In genomic region chr20:49284818-49285217, GRCh38 we compare ENCODE assay signal across 12 cellular contexts. TPM values are rescaled to one million over a fixed set of nuclear protein-coding genes. Genes with fewer than 3 reads are reported as not detected.
DNase-seq lines count a peak whose midpoint lies in the region; ATAC-seq and TF ChIP-seq lines count a peak whose summit lies in the region.
"Had no signal": no experiment of that assay in that cellular context is flagged by ENCODE, and none has a peak within 500 bp of the region (broad histone marks: within the 10 kb centered on the region; RNA-seq: fewer than 3 reads in every experiment).

No MANE protein-coding gene starts in this region.

- peaks cover 72% of the 10 kb centered on the region for H3K4me1 ChIP-seq in OCI-LY7 (ENCODE audit: insufficient read depth, low read length, poor library complexity, severe bottlenecking)

- no peaks in the 10 kb centered on the region for H3K9me2 ChIP-seq in OCI-LY7 (ENCODE audit: insufficient read depth, low read length)

- TF ChIP-seq CTCF in OCI-LY7 (conservative IDR thresholded peaks at IDR 0.05; ENCODE audit: low read length) (no peak), chondrocyte (IDR thresholded peaks at IDR 0.05) (no peak)

- H3K36me3 ChIP-seq in OCI-LY7 (ENCODE audit: insufficient read depth, low read length): peaks cover 100% of the 10 kb centered on the region

- H3K27me3 Mint-ChIP-seq in activated T-cell treated with anti-CD3 and anti-CD28 coated beads, Interleukin-2, amount 50 U/mL, for 4 hours (ENCODE audit: low read depth): no peaks in the 10 kb centered on the region
- no peaks in the 10 kb centered on the region for H3K27me3 Mint-ChIP-seq in chondrocyte (ENCODE audit: low read depth)

- CTCF ChIA-PET in OCI-LY7 (lab: Charles Lee; ENCODE audit: unreplicated experiment): no interaction called here

- peak overlapping the region; percentile 99 for H3K4me3 Mint-ChIP-seq in activated T-cell treated with anti-CD3 and anti-CD28 coated beads, Interleukin-2, amount 50 U/mL, for 4 hours
- H3K4me3 Mint-ChIP-seq in chondrocyte (ENCODE audit: unreplicated experiment): peak overlapping the region; percentile 99
- H3K4me3 Mint-ChIP-seq in stimulated activated effector memory CD8-positive, alpha-beta T cell treated with anti-CD3 and anti-CD28 coated beads, Interleukin-12 subunit alpha, Interleukin-12 subunit beta, amount 100 ng/mL, for 72 hours: peak overlapping the region; percentile 97

- peak overlapping the region; percentile 89 for H3K27ac Mint-ChIP-seq in chondrocyte (ENCODE audit: unreplicated experiment)
- H3K27ac Mint-ChIP-seq in stimulated activated effector memory CD8-positive, alpha-beta T cell treated with anti-CD3 and anti-CD28 coated beads, Interleukin-12 subunit alpha, Interleukin-12 subunit beta, amount 100 ng/mL, for 72 hours: peak overlapping the region; percentile 100

- peaks cover 86% of the 10 kb centered on the region for H4K20me1 ChIP-seq in OCI-LY7 (ENCODE audit: insufficient read depth, low read length)

- H3K4me1 Mint-ChIP-seq in activated T-cell treated with anti-CD3 and anti-CD28 coated beads, Interleukin-2, amount 50 U/mL, for 4 hours (ENCODE audit: low read depth): peaks cover 70% of the 10 kb centered on the region
- peaks cover 93% of the 10 kb centered on the region for H3K4me1 Mint-ChIP-seq in chondrocyte (ENCODE audit: low read depth)
- H3K4me1 Mint-ChIP-seq in stimulated activated effector memory CD8-positive, alpha-beta T cell treated with anti-CD3 and anti-CD28 coated beads, Interleukin-12 subunit alpha, Interleukin-12 subunit beta, amount 100 ng/mL, for 72 hours: peaks cover 86% of the 10 kb centered on the region

- no peak for ATAC-seq in activated T-cell treated with anti-CD3 and anti-CD28 coated beads, Interleukin-2, amount 50 U/mL, for 4 hours
- no peak for ATAC-seq in stimulated activated effector memory CD8-positive, alpha-beta T cell treated with anti-CD3 and anti-CD28 coated beads, Interleukin-12 subunit alpha, Interleukin-12 subunit beta, amount 100 ng/mL, for 72 hours
- no peak for ATAC-seq in HG03342 (IDR thresholded peaks at IDR 0.05; ENCODE audit: unreplicated experiment)
- ATAC-seq: gastrocnemius medialis had no signal

- POLR2A ChIA-PET in OCI-LY7 (lab: Charles Lee): no interaction called here

- H3K9me3 Mint-ChIP-seq in activated T-cell treated with anti-CD3 and anti-CD28 coated beads, Interleukin-2, amount 50 U/mL, for 4 hours: peaks cover 41% of the 10 kb centered on the region
- peaks cover 2% of the 10 kb centered on the region for H3K9me3 Mint-ChIP-seq in chondrocyte (ENCODE audit: low read depth)
- H3K9me3 Mint-ChIP-seq in stimulated activated effector memory CD8-positive, alpha-beta T cell treated with anti-CD3 and anti-CD28 coated beads, Interleukin-12 subunit alpha, Interleukin-12 subunit beta, amount 100 ng/mL, for 72 hours: peaks cover 13% of the 10 kb centered on the region

- H3K4me3 ChIP-seq in OCI-LY7 (ENCODE audit: low read depth, low read length, poor library complexity, severe bottlenecking): peak overlapping the region; percentile 46
- H3K4me3 ChIP-seq: colonic mucosa, gastrocnemius medialis had no signal

- peaks cover 89% of the 10 kb centered on the region for H3K79me2 ChIP-seq in OCI-LY7 (ENCODE audit: insufficient read depth, low read depth, low read length)

- no peak overlapping the region for H2AFZ ChIP-seq in OCI-LY7 (ENCODE audit: low read length)

- peaks cover 95% of the 10 kb centered on the region for H3K36me3 Mint-ChIP-seq in activated T-cell treated with anti-CD3 and anti-CD28 coated beads, Interleukin-2, amount 50 U/mL, for 4 hours (ENCODE audit: insufficient read depth)
- H3K36me3 Mint-ChIP-seq in chondrocyte (ENCODE audit: low read depth): peaks cover 90% of the 10 kb centered on the region
- H3K36me3 Mint-ChIP-seq in stimulated activated effector memory CD8-positive, alpha-beta T cell treated with anti-CD3 and anti-CD28 coated beads, Interleukin-12 subunit alpha, Interleukin-12 subunit beta, amount 100 ng/mL, for 72 hours: peaks cover 100% of the 10 kb centered on the region

- no TSS peak for BruUV-seq in OCI-LY7 (replicated peaks; lab: Mats Ljungman, UMichigan)

- H3K4me2 ChIP-seq in OCI-LY7 (ENCODE audit: low read length): peak overlapping the region; percentile 95

- DNase-seq in activated T-cell treated with anti-CD3 and anti-CD28 coated beads, Interleukin-2, amount 50 U/mL, for 4 hours: no peak
- DNase-seq in activated T-cell treated with anti-CD3 and anti-CD28 coated beads, Interleukin-2, amount 50 U/mL, for 48 hours: no peak
- DNase-seq in OCI-LY7 (ENCODE audit: low spot score) (no peak), chondrocyte (ENCODE audit: low spot score) (no peak), head of caudate nucleus (no peak), NCI-H2227 (lab: John Stamatoyannopoulos, UW; ENCODE audit: unreplicated experiment) (no peak)
- DNase-seq in stimulated activated effector memory CD8-positive, alpha-beta T cell treated with anti-CD3 and anti-CD28 coated beads, Interleukin-12 subunit alpha, Interleukin-12 subunit beta, amount 100 ng/mL, for 72 hours (ENCODE audit: low spot score in 2 of 2): no peak
- DNase-seq: colonic mucosa, gastrocnemius medialis, KG1, NCI-H446 had no signal

- no peak overlapping the region for H3K27ac ChIP-seq in OCI-LY7 (ENCODE audit: low read depth, low read length, poor library complexity, severe bottlenecking)
- H3K27ac ChIP-seq: colonic mucosa, gastrocnemius medialis had no signal

- intact Hi-C loops in OCI-LY7 (cut with micrococcal nuclease; ENCODE audit: unreplicated experiment): no loop called here
- intact Hi-C loops in head of caudate nucleus (cut with DNase I): no loop called here

- H3K9me3 ChIP-seq in OCI-LY7 (ENCODE audit: low read length): no peaks in the 10 kb centered on the region; the same call in 1 of the 2 replicates
- H3K9me3 ChIP-seq: colonic mucosa had no signal

RNA-seq across cellular contexts. Expression of gene ZNFX1, which starts 7.0 kb away (rescaled TPM):
- 10 to 100 TPM; 52.5 to 69.2 (median 56.4) TPM for total RNA-seq in activated T-cell treated with anti-CD3 and anti-CD28 coated beads, Interleukin-2, amount 50 U/mL, for 4 hours
- total RNA-seq in OCI-LY7 (2014; rRNA removed; shearing (Covaris generic)): 14.9 and 15.1 TPM in 2 replicates
- total RNA-seq in OCI-LY7 (2022) (17.1 and 17.6 TPM in 2 replicates), chondrocyte (36.0 to 38.7 TPM (median 36.4 TPM) in 3 replicates)
